In genomic region chr3:98962951-98963350, GRCh38 we compare ENCODE assay signal across 29 cellular contexts.
DNase-seq lines count a peak whose midpoint lies in the region; ATAC-seq and TF ChIP-seq lines count a peak whose summit lies in the region.
"Had no signal": no experiment of that assay in that cellular context is flagged by ENCODE, and none has a peak within 500 bp of the region (broad histone marks: within the 10 kb centered on the region; RNA-seq: fewer than 3 reads in every experiment).

No MANE protein-coding gene starts in this region.

- CTCF ChIA-PET in PC-3 (lab: Charles Lee), result no interaction called here
- CTCF ChIA-PET in mammary epithelial cell (lab: Charles Lee; ENCODE audit: low non-redundant PET), result interaction anchor here (0.6 kb wide), 1 partner anchor 61 kb away, joined by 7 read pairs; no protein-coding TSS in a partner anchor
- CTCF ChIA-PET in Calu3 (lab: Charles Lee), result no interaction called here
- CTCF ChIA-PET in activated naive CD4-positive, alpha-beta T cell treated with anti-CD3 and anti-CD28 coated beads, Interleukin-2, amount 10 ng/mL, durations not matched to agents 7 days and 5 days (lab: Charles Lee), result no interaction called here

- H3K27ac ChIP-seq in PC-3 (ENCODE audit: low read length) (peak overlapping the region; percentile 97), mammary epithelial cell (ENCODE audit: insufficient read depth, low read depth, low read length) (peak overlapping the region; percentile 98), mesenchymal stem cell (ENCODE audit: low read length, poor library complexity, severe bottlenecking) (peak overlapping the region; percentile 100)
- H3K27ac ChIP-seq: C4-2B, spleen, uterus had no signal

- BruUV-seq in PC-3 (replicated peaks; lab: Mats Ljungman, UMichigan) (no TSS peak), mammary epithelial cell (replicated peaks; lab: Mats Ljungman, UMichigan) (no TSS peak), Calu3 (replicated peaks; lab: Mats Ljungman, UMichigan) (no TSS peak)

- H3K27me3 Mint-ChIP-seq in chondrocyte (ENCODE audit: low read depth) (no peaks in the 10 kb centered on the region), Calu3 (ENCODE audit: unreplicated experiment) (no peaks in the 10 kb centered on the region)
- no peaks in the 10 kb centered on the region for H3K27me3 Mint-ChIP-seq in activated naive CD4-positive, alpha-beta T cell treated with anti-CD3 and anti-CD28 coated beads, Interleukin-2, amount 10 ng/mL, durations not matched to agents 7 days and 5 days
- H3K27me3 Mint-ChIP-seq: naive B cell had no signal

- no peaks in the 10 kb centered on the region for H3K9me2 ChIP-seq in PC-3 (replicated peaks; ENCODE audit: low read length)

- H2BK15ac ChIP-seq in mesenchymal stem cell (ENCODE audit: low read depth, poor library complexity, severe bottlenecking), result no peak overlapping the region

- H4K20me1 ChIP-seq in PC-3 (ENCODE audit: low read length) (no peaks in the 10 kb centered on the region), mammary epithelial cell (ENCODE audit: insufficient read depth, low read length) (no peaks in the 10 kb centered on the region)

- peaks cover 84% of the 10 kb centered on the region for H3K4me1 ChIP-seq in PC-3 (ENCODE audit: insufficient read depth, low read length)
- peaks cover 64% of the 10 kb centered on the region for H3K4me1 ChIP-seq in mammary epithelial cell (ENCODE audit: insufficient read depth, low read length)
- peaks cover 2% of the 10 kb centered on the region for H3K4me1 ChIP-seq in mesenchymal stem cell (ENCODE audit: control insufficient read depth, insufficient read depth, low read depth, low read length)
- H3K4me1 ChIP-seq: spleen, uterus had no signal

- H3K4me3 Mint-ChIP-seq in chondrocyte (ENCODE audit: unreplicated experiment) (no peak overlapping the region), Calu3 (ENCODE audit: low read depth, unreplicated experiment) (no peak overlapping the region)
- H3K4me3 Mint-ChIP-seq in activated naive CD4-positive, alpha-beta T cell treated with anti-CD3 and anti-CD28 coated beads, Interleukin-2, amount 10 ng/mL, durations not matched to agents 7 days and 5 days, result no peak overlapping the region
- H3K4me3 Mint-ChIP-seq: activated T-helper 17 cell treated with anti-CD3 and anti-CD28 coated beads, Interleukin-2, amount 50 U/mL, for 72 hours; GM23338; naive B cell; stimulated activated effector memory CD8-positive, alpha-beta T cell treated with anti-CD3 and anti-CD28 coated beads, Interleukin-12 subunit alpha, Interleukin-12 subunit beta, amount 100 ng/mL, for 72 hours had no signal

- H3K4me1 Mint-ChIP-seq in chondrocyte (ENCODE audit: low read depth) (peaks cover 30% of the 10 kb centered on the region), Calu3 (ENCODE audit: low read depth, unreplicated experiment) (peaks cover 19% of the 10 kb centered on the region)
- H3K4me1 Mint-ChIP-seq in activated naive CD4-positive, alpha-beta T cell treated with anti-CD3 and anti-CD28 coated beads, Interleukin-2, amount 10 ng/mL, durations not matched to agents 7 days and 5 days, result no peaks in the 10 kb centered on the region
- H3K4me1 Mint-ChIP-seq: activated T-helper 17 cell treated with anti-CD3 and anti-CD28 coated beads, Interleukin-2, amount 50 U/mL, for 72 hours; GM23338; naive B cell; stimulated activated effector memory CD8-positive, alpha-beta T cell treated with anti-CD3 and anti-CD28 coated beads, Interleukin-12 subunit alpha, Interleukin-12 subunit beta, amount 100 ng/mL, for 72 hours had no signal

- H2BK5ac ChIP-seq in mesenchymal stem cell (ENCODE audit: low read depth, low read length, poor library complexity, severe bottlenecking), result peak overlapping the region; percentile 87

- H4K91ac ChIP-seq in mesenchymal stem cell (ENCODE audit: low read length), result no peak overlapping the region

- H3K79me1 ChIP-seq in mesenchymal stem cell (replicated peaks; ENCODE audit: low read length, poor library complexity, severe bottlenecking), result peaks cover 1% of the 10 kb centered on the region

- POLR2A ChIA-PET in PC-3 (lab: Charles Lee; ENCODE audit: unreplicated experiment), result interaction anchor here (0.5 to 2.2 kb wide), 2 partner anchors 61 to 64 kb away, joined by 6 to 18 read pairs; partner anchors contain the start of gene DCBLD2

- no peak overlapping the region for H4K8ac ChIP-seq in mesenchymal stem cell (ENCODE audit: low read length)

- no peak overlapping the region for H3K14ac ChIP-seq in mesenchymal stem cell (ENCODE audit: low read length in 2 of 2)

- H2AFZ ChIP-seq in PC-3 (ENCODE audit: low read length) (no peak overlapping the region), mammary epithelial cell (ENCODE audit: low read depth, low read length) (no peak overlapping the region), mesenchymal stem cell (ENCODE audit: low read depth, low read length) (no peak overlapping the region)
- H2AFZ ChIP-seq: GM23338 had no signal

- H3K27ac Mint-ChIP-seq in chondrocyte (ENCODE audit: unreplicated experiment), result no peak overlapping the region
- no peak overlapping the region for H3K27ac Mint-ChIP-seq in Calu3 (ENCODE audit: unreplicated experiment)
- H3K27ac Mint-ChIP-seq in activated naive CD4-positive, alpha-beta T cell treated with anti-CD3 and anti-CD28 coated beads, Interleukin-2, amount 10 ng/mL, durations not matched to agents 7 days and 5 days, result no peak overlapping the region
- H3K27ac Mint-ChIP-seq: activated naive CD4-positive, alpha-beta T cell treated with anti-CD3 and anti-CD28 coated beads, Interleukin-2, amount 50 U/mL, for 72 hours; activated T-helper 17 cell treated with anti-CD3 and anti-CD28 coated beads, Interleukin-2, amount 50 U/mL, for 72 hours; GM23338; naive B cell; stimulated activated effector memory CD8-positive, alpha-beta T cell treated with anti-CD3 and anti-CD28 coated beads, Interleukin-12 subunit alpha, Interleukin-12 subunit beta, amount 100 ng/mL, for 72 hours had no signal

- peaks cover 9% of the 10 kb centered on the region for H3F3A ChIP-seq in PC-3 (ENCODE audit: low read length, unreplicated experiment)

- H2AK5ac ChIP-seq in mesenchymal stem cell (ENCODE audit: low read length, severe bottlenecking), result peak overlapping the region; percentile 90

- H3K9me3 ChIP-seq in PC-3 (ENCODE audit: low read length) (no peaks in the 10 kb centered on the region), mammary epithelial cell (replicated peaks; ENCODE audit: insufficient read depth, low read length) (no peaks in the 10 kb centered on the region), mesenchymal stem cell (ENCODE audit: control insufficient read depth, low read length) (no peaks in the 10 kb centered on the region)
- H3K9me3 ChIP-seq: spleen, uterus had no signal

- intact Hi-C loops in PC-3 (cut with micrococcal nuclease), result loop anchor here (2.0 to 5.0 kb wide), 2 partner anchors 14 to 41 kb away; no protein-coding TSS in a partner anchor
- intact Hi-C loops in mammary epithelial cell (cut with micrococcal nuclease), result no loop called here
- intact Hi-C loops in Calu3 (cut with micrococcal nuclease; ENCODE audit: unreplicated experiment), result loop anchor here (5.0 kb wide), 2 partner anchors 41 to 66 kb away; no protein-coding TSS in a partner anchor

- H3K9ac ChIP-seq in PC-3 (ENCODE audit: low read length), result peak overlapping the region; percentile 92
- peak overlapping the region; percentile 60 for H3K9ac ChIP-seq in mammary epithelial cell (ENCODE audit: insufficient read depth, low read length)
- no peak overlapping the region for H3K9ac ChIP-seq in mesenchymal stem cell (ENCODE audit: low read length)

- peak; percentile 54 for ATAC-seq in PC-3
- ATAC-seq: activated naive CD4-positive, alpha-beta T cell treated with anti-CD3 and anti-CD28 coated beads, Interleukin-2, amount 50 U/mL, for 72 hours; GM23338; left lobe of liver; Right ventricle myocardium inferior; stimulated activated effector memory CD8-positive, alpha-beta T cell treated with anti-CD3 and anti-CD28 coated beads, Interleukin-12 subunit alpha, Interleukin-12 subunit beta, amount 100 ng/mL, for 72 hours had no signal

- H3K79me2 ChIP-seq in PC-3 (ENCODE audit: low read length) (peaks cover 81% of the 10 kb centered on the region), mammary epithelial cell (ENCODE audit: insufficient read depth, low read length) (peaks cover 26% of the 10 kb centered on the region)

- H3K36me3 ChIP-seq in PC-3 (ENCODE audit: low read depth, low read length) (0 out of 2 replicates have a peak, but pooled peaks cover 2% of the 10 kb centered on the region), mammary epithelial cell (ENCODE audit: insufficient read depth, low read length) (no peaks in the 10 kb centered on the region), mesenchymal stem cell (ENCODE audit: control insufficient read depth in 1 of 2, insufficient read depth in 2 of 2, low read depth in 1 of 2, low read length in 2 of 2) (no peaks in the 10 kb centered on the region)
- H3K36me3 ChIP-seq: spleen, uterus had no signal

- no peak overlapping the region for H2BK12ac ChIP-seq in mesenchymal stem cell (ENCODE audit: low read length in 2 of 2)

- dilution Hi-C loops in mammary epithelial cell (cut with HindIII; ENCODE audit: low sequenced_read_pairs), result no loop called here

- H3K18ac ChIP-seq in mesenchymal stem cell (ENCODE audit: low read depth in 1 of 2, low read length in 2 of 2), result no peak overlapping the region

- no peak overlapping the region for H3K4ac ChIP-seq in mesenchymal stem cell (ENCODE audit: low read depth in 1 of 2, low read length in 2 of 2)

- H2BK120ac ChIP-seq in mesenchymal stem cell (ENCODE audit: low read depth, low read length), result no peak overlapping the region

- TF ChIP-seq CTCF in PC-3 (conservative IDR thresholded peaks at IDR 0.05; ENCODE audit: low read depth, low read length), result no peak
- TF ChIP-seq CTCF in mammary epithelial cell (conservative IDR thresholded peaks at IDR 0.05 in 1 of 2, IDR thresholded peaks at IDR 0.05 in 1 of 2; ENCODE audit: extremely low read depth in 1 of 2, insufficient read depth in 1 of 2, low read depth in 1 of 2, low read length in 2 of 2), result no peak
- TF ChIP-seq CTCF in chondrocyte (IDR thresholded peaks at IDR 0.05), result no peak
- TF ChIP-seq CTCF in Calu3 (IDR thresholded peaks at IDR 0.05; ENCODE audit: unreplicated experiment), result no peak

- in situ Hi-C loops in mammary epithelial cell (cut with MboI; ENCODE audit: low sequenced_read_pairs in 2 of 2), result no loop called here

- no peaks in the 10 kb centered on the region for H3K9me3 Mint-ChIP-seq in chondrocyte (ENCODE audit: low read depth)
- no peaks in the 10 kb centered on the region for H3K9me3 Mint-ChIP-seq in Calu3 (ENCODE audit: low read depth, unreplicated experiment)
- no peaks in the 10 kb centered on the region for H3K9me3 Mint-ChIP-seq in activated naive CD4-positive, alpha-beta T cell treated with anti-CD3 and anti-CD28 coated beads, Interleukin-2, amount 10 ng/mL, durations not matched to agents 7 days and 5 days
- H3K9me3 Mint-ChIP-seq: activated T-helper 17 cell treated with anti-CD3 and anti-CD28 coated beads, Interleukin-2, amount 50 U/mL, for 72 hours; GM23338 had no signal

- peak; percentile 74 for DNase-seq in Daoy (ENCODE audit: low read depth)
- peak; percentile 77 for DNase-seq in PC-3
- DNase-seq in mammary epithelial cell, result peak; percentile 65
- peak; percentile 40 for DNase-seq in mesenchymal stem cell
- no peak for DNase-seq in chondrocyte (ENCODE audit: low spot score)
- no peak for DNase-seq in NCI-H2171 treated with DMSO at 0.1 percent for 48 hours (lab: John Stamatoyannopoulos, UW)
- DNase-seq in Calu3, result no peak
- DNase-seq in activated naive CD4-positive, alpha-beta T cell treated with anti-CD3 and anti-CD28 coated beads, Interleukin-2, amount 10 ng/mL, durations not matched to agents 7 days and 5 days, result no peak
- DNase-seq: activated CD4-positive, alpha-beta T cell treated with anti-CD3 and anti-CD28 coated beads, Interleukin-2, amount 50 U/mL, for 4 hours; activated CD4-positive, CD25-positive, alpha-beta regulatory T cell; anterior cingulate cortex; central memory CD4-positive, alpha-beta T cell; Kasumi-1; naive B cell; NCI-H1092; NCI-H1930; NCI-H2227 treated with DMSO at 0.1 percent for 48 hours; NCI-H69; nucleus accumbens; spleen; stimulated activated CD4-positive, alpha-beta T cell treated with anti-CD3 and anti-CD28 coated beads, Interleukin-2, amount 100 ng/mL, for 48 hours; uterus had no signal

- H3K4me2 ChIP-seq in PC-3 (ENCODE audit: low read length) (peak overlapping the region; percentile 83), mammary epithelial cell (ENCODE audit: insufficient read depth, low read depth, low read length) (peak overlapping the region; percentile 89), mesenchymal stem cell (ENCODE audit: low read length, poor library complexity, severe bottlenecking) (peak overlapping the region; percentile 61)
- H3K4me2 ChIP-seq: GM23338 had no signal

- H3K27me3 ChIP-seq in PC-3 (ENCODE audit: low read length) (no peaks in the 10 kb centered on the region), mammary epithelial cell (ENCODE audit: insufficient read depth, low read length) (no peaks in the 10 kb centered on the region), mesenchymal stem cell (ENCODE audit: control insufficient read depth in 1 of 2, insufficient read depth in 1 of 2, low read length in 2 of 2) (no peaks in the 10 kb centered on the region)
- H3K27me3 ChIP-seq: spleen, uterus had no signal

- peak overlapping the region; percentile 64 for H3K4me3 ChIP-seq in PC-3 (ENCODE audit: low read length)
- peak overlapping the region in 2 of 3 experiments; percentile 19 to 33 for H3K4me3 ChIP-seq in mammary epithelial cell (replicated peaks in 1 of 3; ENCODE audit: insufficient read depth in 1 of 3, low read depth in 2 of 3, low read length in 3 of 3)
- H3K4me3 ChIP-seq in mesenchymal stem cell (ENCODE audit: insufficient read depth in 1 of 2, low read depth in 1 of 2, low read length in 2 of 2), result peak overlapping the region in 1 of 2 experiments; percentile 20
- H3K4me3 ChIP-seq: GM23338, spleen, uterus had no signal

- H3K23ac ChIP-seq in mesenchymal stem cell (ENCODE audit: low read length in 2 of 2), result no peak overlapping the region

- H3K36me3 Mint-ChIP-seq in chondrocyte (ENCODE audit: low read depth), result no peaks in the 10 kb centered on the region
- H3K36me3 Mint-ChIP-seq in Calu3 (ENCODE audit: insufficient read depth, unreplicated experiment), result no peaks in the 10 kb centered on the region
- H3K36me3 Mint-ChIP-seq in activated naive CD4-positive, alpha-beta T cell treated with anti-CD3 and anti-CD28 coated beads, Interleukin-2, amount 10 ng/mL, durations not matched to agents 7 days and 5 days, result no peaks in the 10 kb centered on the region
- H3K36me3 Mint-ChIP-seq: activated naive CD4-positive, alpha-beta T cell treated with anti-CD3 and anti-CD28 coated beads, Interleukin-2, amount 50 U/mL, for 72 hours; naive B cell; stimulated activated effector memory CD8-positive, alpha-beta T cell treated with anti-CD3 and anti-CD28 coated beads, Interleukin-12 subunit alpha, Interleukin-12 subunit beta, amount 100 ng/mL, for 72 hours had no signal

Comparison
In these comparisons a context has a peak if more than half of its experiments do, and no peak if none do; other contexts are left out.
1. DNase-seq: peak in Daoy (single experiment), PC-3 (single experiment), mammary epithelial cell (single experiment) and mesenchymal stem cell (single experiment); none in chondrocyte (single experiment), NCI-H2171 treated with DMSO at 0.1 percent for 48 hours (single experiment), Calu3 (single experiment) and activated naive CD4-positive, alpha-beta T cell treated with anti-CD3 and anti-CD28 coated beads, Interleukin-2, amount 10 ng/mL, durations not matched to agents 7 days and 5 days (single experiment).
2. Peak in every context shown above with its lines, with median percentiles within 50 percentile points of each other: H3K27ac ChIP-seq and H3K4me2 ChIP-seq.